ENCODE assay signal across 8 cellular contexts in genomic region chr9:131727184-131727785, GRCh38.
A peak's percentile ranks its signal among the peaks of the same experiment; 100 is the strongest.
DNase-seq lines count a peak whose midpoint lies in the region; ATAC-seq and TF ChIP-seq lines count a peak whose summit lies in the region.

No MANE protein-coding gene starts in this region.

- H3K79me2 ChIP-seq in KMS-11 (ENCODE audit: insufficient read depth, low read depth) = peaks cover 77% of the 10 kb centered on the region

- H3K36me3 ChIP-seq in KMS-11 (ENCODE audit: insufficient read depth) (no peaks in the 10 kb centered on the region), brain microvascular endothelial cell (replicated peaks) (no peaks in the 10 kb centered on the region), mucosa of rectum (ENCODE audit: control insufficient read depth in 2 of 2, insufficient read depth in 2 of 2, low read length in 2 of 2) (no peaks in the 10 kb centered on the region)

- H3K4me3 ChIP-seq in AG10803 (ENCODE audit: low read length) (no peak overlapping the region), KMS-11 (IDR thresholded peaks at IDR 0.05; ENCODE audit: insufficient read depth, low read depth, low read length) (no peak overlapping the region), brain microvascular endothelial cell (ENCODE audit: low read depth, low read length) (no peak overlapping the region), mucosa of rectum (ENCODE audit: low read length in 2 of 2) (no peak overlapping the region)

- H3K27ac ChIP-seq in KMS-11 (peak overlapping the region; percentile 97), brain microvascular endothelial cell (peak overlapping the region; percentile 4), mucosa of rectum (ENCODE audit: low read depth in 2 of 2, low read length in 2 of 2) (peak overlapping the region; percentile 59 to 79)

- peak overlapping the region; percentile 84 for H3K4me2 ChIP-seq in KMS-11

- no peaks in the 10 kb centered on the region for H4K20me1 ChIP-seq in KMS-11 (ENCODE audit: insufficient read depth)

- no peaks in the 10 kb centered on the region for H3K27me3 ChIP-seq in KMS-11 (ENCODE audit: insufficient read depth, low read depth)
- no peaks in the 10 kb centered on the region for H3K27me3 ChIP-seq in brain microvascular endothelial cell (replicated peaks)
- no peaks in the 10 kb centered on the region for H3K27me3 ChIP-seq in mucosa of rectum (ENCODE audit: control insufficient read depth in 2 of 2, insufficient read depth in 2 of 2, low read length in 2 of 2)

- H3K9ac ChIP-seq in KMS-11 (peak overlapping the region; percentile 78; the same call in 1 of the 2 replicates), mucosa of rectum (ENCODE audit: low read depth in 1 of 2, low read length in 2 of 2) (peak overlapping the region; percentile 7 to 11)

- DNase-seq in AG10803 (ENCODE audit: low read depth) (peak; percentile 48), brain microvascular endothelial cell (peak; percentile 45), cerebellar cortex (ENCODE audit: low spot score) (no peak), NCI-H187 (lab: John Stamatoyannopoulos, UW) (no peak)

- no peak for ATAC-seq in GM21737 (IDR thresholded peaks at IDR 0.05; ENCODE audit: unreplicated experiment)
- no peak for ATAC-seq in GM21825 (IDR thresholded peaks at IDR 0.05; ENCODE audit: unreplicated experiment)

- in situ Hi-C loops in brain microvascular endothelial cell (cut with HindIII; ENCODE audit: low pct_ligation_motif_present, low sequenced_read_pairs) = no loop called here

- no peaks in the 10 kb centered on the region for H3K9me3 ChIP-seq in mucosa of rectum (ENCODE audit: control insufficient read depth in 2 of 2, low read length in 2 of 2)

- no peak overlapping the region for H2AFZ ChIP-seq in KMS-11 (ENCODE audit: low read depth)

- peaks cover 96% of the 10 kb centered on the region for H3K4me1 ChIP-seq in KMS-11 (ENCODE audit: low read depth, poor library complexity, severe bottlenecking)
- H3K4me1 ChIP-seq in mucosa of rectum (ENCODE audit: control insufficient read depth in 2 of 2, insufficient read depth in 2 of 2, low read length in 2 of 2) = peaks cover 38 to 46% of the 10 kb centered on the region in 2 donors

- TF ChIP-seq CTCF in AG10803 (conservative IDR thresholded peaks at IDR 0.05; ENCODE audit: low read length) = no peak
- TF ChIP-seq CTCF in KMS-11 (conservative IDR thresholded peaks at IDR 0.05; ENCODE audit: low read depth, low read length) = no peak
- TF ChIP-seq CTCF in brain microvascular endothelial cell (IDR thresholded peaks at IDR 0.05; ENCODE audit: low read depth, low read length, missing control alignments) = no peak

Comparison
In these comparisons a context has a peak if more than half of its experiments do, and no peak if none do; other contexts are left out.
1. DNase-seq: peak in AG10803 (single experiment) and brain microvascular endothelial cell (single experiment); none in cerebellar cortex (single experiment) and NCI-H187 (0 of 2).
2. H3K27ac ChIP-seq: peak in every context shown above with its lines; median percentile 97 in KMS-11; 69 in mucosa of rectum; 4 in brain microvascular endothelial cell.